Comparison of ENCODE assay signal across 15 cellular contexts in genomic region chr6:136506124-136506799, GRCh38.
"Had no signal": no experiment of that assay in that cellular context is flagged by ENCODE, and none has a peak within 500 bp of the region (broad histone marks: within the 10 kb centered on the region; RNA-seq: fewer than 3 reads in every experiment).

No MANE protein-coding gene starts in this region.

- DNase-seq: activated B cell treated with CpG ODN at 0.5 μM for 24 hours; activated CD4-positive, alpha-beta T cell treated with anti-CD3 and anti-CD28 coated beads for 48 hours; activated CD8-positive, alpha-beta memory T cell treated with anti-CD3 and anti-CD28 coated beads, Interleukin-2, amount 50 U/mL, for 48 hours; activated naive CD4-positive, alpha-beta T cell; anterior cingulate cortex; dermis blood vessel endothelial cell; heart left ventricle; left colon; sigmoid colon; stimulated activated CD4-positive, alpha-beta T cell treated with anti-CD3 and anti-CD28 coated beads, Interleukin-1b, Interleukin-23, amount 100 ng/mL, for 48 hours; stimulated activated naive CD8-positive, alpha-beta T cell treated with anti-CD3 and anti-CD28 coated beads, Interleukin-15, amount 100 ng/mL, for 72 hours; T-helper 17 cell had no signal

- FAIRE-seq: frontal cortex had no signal

- H3K9ac ChIP-seq: neural progenitor cell had no signal

- H3K27me3 ChIP-seq: heart left ventricle, neural progenitor cell, sigmoid colon had no signal

- H3K4me3 ChIP-seq: heart left ventricle, neural progenitor cell, sigmoid colon, thoracic aorta had no signal

- H3K36me3 ChIP-seq: heart left ventricle, neural progenitor cell, sigmoid colon, thoracic aorta had no signal

- H3K4me1 ChIP-seq: heart left ventricle, sigmoid colon had no signal

- H3K9me3 ChIP-seq: heart left ventricle, sigmoid colon, thoracic aorta had no signal

- H3K27ac ChIP-seq: heart left ventricle, neural progenitor cell, sigmoid colon, thoracic aorta had no signal
